1 cellular context compared by ENCODE assay signal in the genomic region with DNA sequence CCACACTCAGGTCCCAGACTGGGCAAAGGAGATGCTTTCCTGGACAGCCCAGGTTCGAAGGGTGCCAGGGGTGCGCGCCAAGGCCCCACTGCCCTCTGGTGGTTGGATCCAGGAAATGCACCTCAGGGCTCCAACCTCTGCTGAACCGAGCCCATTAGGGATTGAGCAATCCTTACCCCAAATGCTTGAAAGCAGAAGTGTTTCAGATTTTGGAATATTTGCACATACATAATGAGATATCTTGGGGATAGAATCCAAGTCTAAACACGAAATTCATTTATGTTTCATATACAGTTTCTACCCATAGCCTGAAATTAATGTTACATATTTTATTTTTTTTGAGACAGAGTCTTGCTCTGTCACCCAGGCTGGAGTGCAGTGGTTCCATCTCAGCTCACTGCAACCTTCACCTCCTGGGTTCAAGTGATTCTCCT.
A peak's percentile ranks its signal among the peaks of the same experiment; 100 is the strongest.
TF ChIP-seq lines count a peak whose summit lies in the region.

No MANE protein-coding gene starts in this region.

TF ChIP-seq in K562, 482 proteins besides CTCF, POLR2A, EP300 and RAD21 (continued from another document):
- TF ChIP-seq POLR2H (tag; IDR thresholded peaks at IDR 0.05; ENCODE audit: low read depth), result no peak
- TF ChIP-seq, protein P1, sequence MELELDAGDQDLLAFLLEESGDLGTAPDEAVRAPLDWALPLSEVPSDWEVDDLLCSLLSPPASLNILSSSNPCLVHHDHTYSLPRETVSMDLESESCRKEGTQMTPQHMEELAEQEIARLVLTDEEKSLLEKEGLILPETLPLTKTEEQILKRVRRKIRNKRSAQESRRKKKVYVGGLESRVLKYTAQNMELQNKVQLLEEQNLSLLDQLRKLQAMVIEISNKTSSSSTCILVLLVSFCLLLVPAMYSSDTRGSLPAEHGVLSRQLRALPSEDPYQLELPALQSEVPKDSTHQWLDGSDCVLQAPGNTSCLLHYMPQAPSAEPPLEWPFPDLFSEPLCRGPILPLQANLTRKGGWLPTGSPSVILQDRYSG (tag; conservative IDR thresholded peaks at IDR 0.05; ENCODE audit: low read depth), result no peak
- TF ChIP-seq, protein P2, sequence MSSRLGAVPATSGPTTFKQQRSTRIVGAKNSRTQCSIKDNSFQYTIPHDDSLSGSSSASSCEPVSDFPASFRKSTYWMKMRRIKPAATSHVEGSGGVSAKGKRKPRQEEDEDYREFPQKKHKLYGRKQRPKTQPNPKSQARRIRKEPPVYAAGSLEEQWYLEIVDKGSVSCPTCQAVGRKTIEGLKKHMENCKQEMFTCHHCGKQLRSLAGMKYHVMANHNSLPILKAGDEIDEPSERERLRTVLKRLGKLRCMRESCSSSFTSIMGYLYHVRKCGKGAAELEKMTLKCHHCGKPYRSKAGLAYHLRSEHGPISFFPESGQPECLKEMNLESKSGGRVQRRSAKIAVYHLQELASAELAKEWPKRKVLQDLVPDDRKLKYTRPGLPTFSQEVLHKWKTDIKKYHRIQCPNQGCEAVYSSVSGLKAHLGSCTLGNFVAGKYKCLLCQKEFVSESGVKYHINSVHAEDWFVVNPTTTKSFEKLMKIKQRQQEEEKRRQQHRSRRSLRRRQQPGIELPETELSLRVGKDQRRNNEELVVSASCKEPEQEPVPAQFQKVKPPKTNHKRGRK (tag; IDR thresholded peaks at IDR 0.05), result no peak
- no peak for TF ChIP-seq TCF7 (IDR thresholded peaks at IDR 0.05; ENCODE audit: borderline replicate concordance)
- no peak for TF ChIP-seq HMG20B (CRISPR knock-in tag; IDR thresholded peaks at IDR 0.05)
- TF ChIP-seq, protein P3, sequence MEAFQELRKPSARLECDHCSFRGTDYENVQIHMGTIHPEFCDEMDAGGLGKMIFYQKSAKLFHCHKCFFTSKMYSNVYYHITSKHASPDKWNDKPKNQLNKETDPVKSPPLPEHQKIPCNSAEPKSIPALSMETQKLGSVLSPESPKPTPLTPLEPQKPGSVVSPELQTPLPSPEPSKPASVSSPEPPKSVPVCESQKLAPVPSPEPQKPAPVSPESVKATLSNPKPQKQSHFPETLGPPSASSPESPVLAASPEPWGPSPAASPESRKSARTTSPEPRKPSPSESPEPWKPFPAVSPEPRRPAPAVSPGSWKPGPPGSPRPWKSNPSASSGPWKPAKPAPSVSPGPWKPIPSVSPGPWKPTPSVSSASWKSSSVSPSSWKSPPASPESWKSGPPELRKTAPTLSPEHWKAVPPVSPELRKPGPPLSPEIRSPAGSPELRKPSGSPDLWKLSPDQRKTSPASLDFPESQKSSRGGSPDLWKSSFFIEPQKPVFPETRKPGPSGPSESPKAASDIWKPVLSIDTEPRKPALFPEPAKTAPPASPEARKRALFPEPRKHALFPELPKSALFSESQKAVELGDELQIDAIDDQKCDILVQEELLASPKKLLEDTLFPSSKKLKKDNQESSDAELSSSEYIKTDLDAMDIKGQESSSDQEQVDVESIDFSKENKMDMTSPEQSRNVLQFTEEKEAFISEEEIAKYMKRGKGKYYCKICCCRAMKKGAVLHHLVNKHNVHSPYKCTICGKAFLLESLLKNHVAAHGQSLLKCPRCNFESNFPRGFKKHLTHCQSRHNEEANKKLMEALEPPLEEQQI (IDR thresholded peaks at IDR 0.05), result no peak
- TF ChIP-seq, protein P4, sequence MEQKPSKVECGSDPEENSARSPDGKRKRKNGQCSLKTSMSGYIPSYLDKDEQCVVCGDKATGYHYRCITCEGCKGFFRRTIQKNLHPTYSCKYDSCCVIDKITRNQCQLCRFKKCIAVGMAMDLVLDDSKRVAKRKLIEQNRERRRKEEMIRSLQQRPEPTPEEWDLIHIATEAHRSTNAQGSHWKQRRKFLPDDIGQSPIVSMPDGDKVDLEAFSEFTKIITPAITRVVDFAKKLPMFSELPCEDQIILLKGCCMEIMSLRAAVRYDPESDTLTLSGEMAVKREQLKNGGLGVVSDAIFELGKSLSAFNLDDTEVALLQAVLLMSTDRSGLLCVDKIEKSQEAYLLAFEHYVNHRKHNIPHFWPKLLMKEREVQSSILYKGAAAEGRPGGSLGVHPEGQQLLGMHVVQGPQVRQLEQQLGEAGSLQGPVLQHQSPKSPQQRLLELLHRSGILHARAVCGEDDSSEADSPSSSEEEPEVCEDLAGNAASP (IDR thresholded peaks at IDR 0.05), result no peak
- no peak for TF ChIP-seq NONO (IDR thresholded peaks at IDR 0.05; ENCODE audit: low read depth in 2 of 2, low read length in 1 of 2)
- TF ChIP-seq CXXC5 (CRISPR knock-in tag; IDR thresholded peaks at IDR 0.05), result 0 out of 2 replicates have a peak, but pooled peaks have one; percentile 14
- peak; percentile 98 for TF ChIP-seq STAG1 (CRISPR knock-in tag; IDR thresholded peaks at IDR 0.05; ENCODE audit: borderline replicate concordance)
- no peak for TF ChIP-seq ZFP1 (CRISPR knock-in tag; IDR thresholded peaks at IDR 0.05)
- TF ChIP-seq, protein P5, sequence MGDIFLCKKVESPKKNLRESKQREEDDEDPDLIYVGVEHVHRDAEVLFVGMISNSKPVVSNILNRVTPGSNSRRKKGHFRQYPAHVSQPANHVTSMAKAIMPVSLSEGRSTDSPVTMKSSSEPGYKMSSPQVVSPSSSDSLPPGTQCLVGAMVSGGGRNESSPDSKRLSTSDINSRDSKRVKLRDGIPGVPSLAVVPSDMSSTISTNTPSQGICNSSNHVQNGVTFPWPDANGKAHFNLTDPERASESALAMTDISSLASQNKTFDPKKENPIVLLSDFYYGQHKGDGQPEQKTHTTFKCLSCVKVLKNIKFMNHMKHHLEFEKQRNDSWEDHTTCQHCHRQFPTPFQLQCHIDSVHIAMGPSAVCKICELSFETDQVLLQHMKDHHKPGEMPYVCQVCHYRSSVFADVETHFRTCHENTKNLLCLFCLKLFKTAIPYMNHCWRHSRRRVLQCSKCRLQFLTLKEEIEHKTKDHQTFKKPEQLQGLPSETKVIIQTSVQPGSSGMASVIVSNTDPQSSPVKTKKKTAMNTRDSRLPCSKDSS (IDR thresholded peaks at IDR 0.05; ENCODE audit: low read depth, partially characterized antibody), result no peak
- no peak for TF ChIP-seq ZNF133 (CRISPR knock-in tag; IDR thresholded peaks at IDR 0.05)
- no peak for TF ChIP-seq ZNF197 (CRISPR knock-in tag; IDR thresholded peaks at IDR 0.05; ENCODE audit: low read depth)
- no peak for TF ChIP-seq OTX1 (CRISPR knock-in tag; IDR thresholded peaks at IDR 0.05)
- TF ChIP-seq SMARCA5 (IDR thresholded peaks at IDR 0.05), result no peak
- no peak for TF ChIP-seq CBX1 (IDR thresholded peaks at IDR 0.05; ENCODE audit: low read depth)
- no peak for TF ChIP-seq ZNF507 (tag; conservative IDR thresholded peaks at IDR 0.05)
- no peak for TF ChIP-seq TCF7L2 (IDR thresholded peaks at IDR 0.05; ENCODE audit: low read depth, low read length)
- TF ChIP-seq TOE1 (IDR thresholded peaks at IDR 0.05; ENCODE audit: borderline replicate concordance), result no peak
- TF ChIP-seq TOE1 (CRISPR knock-in tag; IDR thresholded peaks at IDR 0.05; ENCODE audit: borderline replicate concordance, low read depth), result no peak
- no peak for TF ChIP-seq SIN3B (IDR thresholded peaks at IDR 0.05; ENCODE audit: low read depth)
- TF ChIP-seq KDM2B (CRISPR knock-in tag; IDR thresholded peaks at IDR 0.05), result no peak
- TF ChIP-seq NR2C1 (IDR thresholded peaks at IDR 0.05), result no peak
- no peak for TF ChIP-seq NR2C1 (tag; IDR thresholded peaks at IDR 0.05)
- no peak for TF ChIP-seq BRF1 (IDR thresholded peaks at IDR 0.05; ENCODE audit: borderline replicate concordance, extremely low read depth, insufficient read length)
- TF ChIP-seq, protein P6, sequence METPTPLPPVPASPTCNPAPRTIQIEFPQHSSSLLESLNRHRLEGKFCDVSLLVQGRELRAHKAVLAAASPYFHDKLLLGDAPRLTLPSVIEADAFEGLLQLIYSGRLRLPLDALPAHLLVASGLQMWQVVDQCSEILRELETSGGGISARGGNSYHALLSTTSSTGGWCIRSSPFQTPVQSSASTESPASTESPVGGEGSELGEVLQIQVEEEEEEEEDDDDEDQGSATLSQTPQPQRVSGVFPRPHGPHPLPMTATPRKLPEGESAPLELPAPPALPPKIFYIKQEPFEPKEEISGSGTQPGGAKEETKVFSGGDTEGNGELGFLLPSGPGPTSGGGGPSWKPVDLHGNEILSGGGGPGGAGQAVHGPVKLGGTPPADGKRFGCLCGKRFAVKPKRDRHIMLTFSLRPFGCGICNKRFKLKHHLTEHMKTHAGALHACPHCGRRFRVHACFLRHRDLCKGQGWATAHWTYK (CRISPR knock-in tag; IDR thresholded peaks at IDR 0.05), result no peak
- no peak for TF ChIP-seq STAT5B (CRISPR knock-in tag; IDR thresholded peaks at IDR 0.05)
